In the genomic region with DNA sequence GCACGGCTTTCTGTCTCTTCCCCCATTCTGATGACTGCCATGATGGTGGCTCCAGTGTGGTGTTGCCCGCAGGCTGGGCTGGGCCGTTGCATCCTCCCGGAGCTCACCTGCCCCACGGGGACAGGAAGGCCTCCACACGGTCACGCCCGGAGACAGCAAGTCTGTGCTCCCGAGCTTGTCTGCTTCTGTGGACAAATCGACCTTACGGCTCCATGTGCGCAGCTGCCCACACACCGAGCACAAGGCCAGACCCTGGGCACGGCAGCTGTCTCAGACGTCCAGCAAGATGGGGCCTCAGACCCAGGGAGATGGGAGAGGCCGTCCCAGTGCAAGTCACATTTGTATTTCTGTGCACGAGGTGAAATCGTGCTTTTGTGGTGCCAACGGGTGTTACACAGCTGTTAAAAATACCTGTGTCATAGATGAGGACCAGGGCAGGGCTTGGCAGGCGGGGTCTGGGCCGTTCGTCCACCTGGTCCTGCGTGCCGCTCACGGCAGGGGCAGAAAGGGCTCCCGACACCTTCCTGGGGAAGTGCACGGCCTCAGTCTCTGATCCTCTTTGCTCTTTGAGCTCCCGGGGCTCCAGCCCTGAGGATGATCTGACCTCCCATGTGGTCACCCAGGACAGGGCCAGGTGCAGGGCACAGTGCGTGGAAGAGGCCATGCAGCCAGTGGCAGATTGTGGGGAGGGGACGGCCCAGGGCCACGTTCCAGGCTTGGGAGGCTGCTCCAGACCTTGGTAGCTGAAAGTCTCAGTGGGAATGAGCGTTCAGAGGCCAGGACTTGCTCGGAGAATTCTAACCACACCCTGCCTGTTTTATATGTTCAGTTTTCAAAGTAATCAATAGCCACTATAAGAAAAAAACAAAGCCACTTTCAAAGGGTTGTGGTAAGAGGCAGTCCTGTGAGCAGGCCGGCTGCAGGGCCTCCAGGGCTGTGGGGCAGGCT, we compare ENCODE assay signal across 14 cellular contexts. TPM values are rescaled to one million over a fixed set of nuclear protein-coding genes. Genes with fewer than 3 reads are reported as not detected.
A peak's percentile ranks its signal among the peaks of the same experiment; 100 is the strongest.
DNase-seq lines count a peak whose midpoint lies in the region; ATAC-seq and TF ChIP-seq lines count a peak whose summit lies in the region.
"Had no signal": no experiment of that assay in that cellular context is flagged by ENCODE, and none has a peak within 500 bp of the region (broad histone marks: within the 10 kb centered on the region; RNA-seq: fewer than 3 reads in every experiment).

No MANE protein-coding gene starts in this region.

- H3K9me3 Mint-ChIP-seq in natural killer cell treated with Interleukin-12 subunit alpha and Interleukin-12 subunit beta and Interleukin-15 and Interleukin-18, amount 100 ng/mL, for 72 hours: no peaks in the 10 kb centered on the region
- no peaks in the 10 kb centered on the region for H3K9me3 Mint-ChIP-seq in natural killer cell
- no peaks in the 10 kb centered on the region for H3K9me3 Mint-ChIP-seq in nephron progenitor cell
- H3K9me3 Mint-ChIP-seq in Calu3 (ENCODE audit: low read depth, unreplicated experiment): no peaks in the 10 kb centered on the region
- H3K9me3 Mint-ChIP-seq: effector memory CD8-positive, alpha-beta T cell; HFFc6 had no signal

- intact Hi-C loops in natural killer cell (cut with micrococcal nuclease): no loop called here
- intact Hi-C loops in esophagus muscularis mucosa (cut with DNase I): no loop called here
- intact Hi-C loops in uterus (cut with DNase I; ENCODE audit: low total_unique reads): no loop called here
- intact Hi-C loops in Calu3 (cut with micrococcal nuclease; ENCODE audit: unreplicated experiment): no loop called here

- 74% methylated on average over 13 of the region's 34 CpGs for WGBS in esophagus muscularis mucosa

- TF ChIP-seq CTCF in natural killer cell (IDR thresholded peaks at IDR 0.05) (no peak), esophagus muscularis mucosa (IDR thresholded peaks at IDR 0.05) (no peak), nephron progenitor cell (IDR thresholded peaks at IDR 0.05) (no peak), uterus (IDR thresholded peaks at IDR 0.05) (no peak), Calu3 (IDR thresholded peaks at IDR 0.05; ENCODE audit: unreplicated experiment) (no peak)

- H3K27me3 ChIP-seq in esophagus muscularis mucosa (no peaks in the 10 kb centered on the region), uterus (no peaks in the 10 kb centered on the region)
- H3K27me3 ChIP-seq: body of pancreas had no signal

- ATAC-seq in natural killer cell treated with Interleukin-12 subunit alpha and Interleukin-12 subunit beta and Interleukin-15 and Interleukin-18, amount 100 ng/mL, for 72 hours: no peak
- ATAC-seq in natural killer cell (no peak), HG02840 (IDR thresholded peaks at IDR 0.05; ENCODE audit: low FRiP score, unreplicated experiment) (no peak), HG02588 (IDR thresholded peaks at IDR 0.05; ENCODE audit: unreplicated experiment) (no peak)
- ATAC-seq: body of pancreas; effector memory CD8-positive, alpha-beta T cell had no signal

- DNase-seq in natural killer cell treated with Interleukin-12 subunit alpha and Interleukin-12 subunit beta and Interleukin-15 and Interleukin-18, amount 100 ng/mL, for 72 hours (ENCODE audit: low spot score): peak; percentile 57
- DNase-seq in natural killer cell (no peak), esophagus muscularis mucosa (ENCODE audit: extremely low spot score) (no peak), nephron progenitor cell (peak; percentile 1), uterus (peak; percentile 19 to 21), Calu3 (no peak)
- DNase-seq: effector memory CD8-positive, alpha-beta T cell; HFFc6; NCI-H1436 treated with DMSO at 0.1 percent for 48 hours; NCI-H69 had no signal

- no peak for TF ChIP-seq EP300 in esophagus muscularis mucosa (IDR thresholded peaks at IDR 0.05)

- no peaks in the 10 kb centered on the region for H3K27me3 Mint-ChIP-seq in natural killer cell treated with Interleukin-12 subunit alpha and Interleukin-12 subunit beta and Interleukin-15 and Interleukin-18, amount 100 ng/mL, for 72 hours
- H3K27me3 Mint-ChIP-seq in natural killer cell (ENCODE audit: low read depth in 2 of 2): no peaks in the 10 kb centered on the region
- no peaks in the 10 kb centered on the region for H3K27me3 Mint-ChIP-seq in nephron progenitor cell (ENCODE audit: low read depth, poor library complexity)
- no peaks in the 10 kb centered on the region for H3K27me3 Mint-ChIP-seq in Calu3 (ENCODE audit: unreplicated experiment)
- H3K27me3 Mint-ChIP-seq: effector memory CD8-positive, alpha-beta T cell had no signal

- H3K9me3 ChIP-seq in esophagus muscularis mucosa (no peaks in the 10 kb centered on the region), uterus (no peaks in the 10 kb centered on the region)
- H3K9me3 ChIP-seq: body of pancreas had no signal

- CTCF ChIA-PET in Calu3 (lab: Charles Lee): no interaction called here

- peak overlapping the region; percentile 79 to 85 (median 81) for H3K27ac ChIP-seq in esophagus muscularis mucosa (replicated peaks in 1 of 4)
- H3K27ac ChIP-seq in uterus: peak overlapping the region; percentile 77 to 78
- H3K27ac ChIP-seq: body of pancreas, C4-2B had no signal

- H3K36me3 ChIP-seq in esophagus muscularis mucosa: peaks cover 78 to 98% (median 96%) of the 10 kb centered on the region in 4 donors
- no peaks in the 10 kb centered on the region for H3K36me3 ChIP-seq in uterus

- H3K4me1 ChIP-seq in esophagus muscularis mucosa (peaks cover 3 to 90% (median 82%) of the 10 kb centered on the region in 4 donors), uterus (no peaks in the 10 kb centered on the region)
- H3K4me1 ChIP-seq: body of pancreas had no signal

- no peaks in the 10 kb centered on the region for H3K36me3 Mint-ChIP-seq in natural killer cell treated with Interleukin-12 subunit alpha and Interleukin-12 subunit beta and Interleukin-15 and Interleukin-18, amount 100 ng/mL, for 72 hours
- H3K36me3 Mint-ChIP-seq in natural killer cell (no peaks in the 10 kb centered on the region), nephron progenitor cell (ENCODE audit: low read depth) (peaks cover 15% of the 10 kb centered on the region), Calu3 (ENCODE audit: insufficient read depth, unreplicated experiment) (no peaks in the 10 kb centered on the region)

- no peak for TF ChIP-seq POLR2A in esophagus muscularis mucosa (IDR thresholded peaks at IDR 0.05; ENCODE audit: low read depth)
- no peak for TF ChIP-seq POLR2A in uterus (IDR thresholded peaks at IDR 0.05)

- no peak overlapping the region for H3K27ac Mint-ChIP-seq in natural killer cell treated with Interleukin-12 subunit alpha and Interleukin-12 subunit beta and Interleukin-15 and Interleukin-18, amount 100 ng/mL, for 72 hours
- H3K27ac Mint-ChIP-seq in natural killer cell: no peak overlapping the region
- no peak overlapping the region for H3K27ac Mint-ChIP-seq in nephron progenitor cell
- no peak overlapping the region for H3K27ac Mint-ChIP-seq in Calu3 (ENCODE audit: unreplicated experiment)
- H3K27ac Mint-ChIP-seq: effector memory CD8-positive, alpha-beta T cell; HFFc6 had no signal

- H3K4me1 Mint-ChIP-seq in natural killer cell treated with Interleukin-12 subunit alpha and Interleukin-12 subunit beta and Interleukin-15 and Interleukin-18, amount 100 ng/mL, for 72 hours (ENCODE audit: low read depth in 2 of 2): no peaks in the 10 kb centered on the region
- H3K4me1 Mint-ChIP-seq in natural killer cell (no peaks in the 10 kb centered on the region), nephron progenitor cell (peaks cover 11% of the 10 kb centered on the region), Calu3 (ENCODE audit: low read depth, unreplicated experiment) (no peaks in the 10 kb centered on the region)

- no TSS peak for BruUV-seq in Calu3 (replicated peaks; lab: Mats Ljungman, UMichigan)

- H3K4me3 ChIP-seq in esophagus muscularis mucosa (no peak overlapping the region), uterus (no peak overlapping the region)
- H3K4me3 ChIP-seq: body of pancreas had no signal

- no peak overlapping the region for H3K4me3 Mint-ChIP-seq in natural killer cell treated with Interleukin-12 subunit alpha and Interleukin-12 subunit beta and Interleukin-15 and Interleukin-18, amount 100 ng/mL, for 72 hours
- H3K4me3 Mint-ChIP-seq in natural killer cell (no peak overlapping the region), nephron progenitor cell (no peak overlapping the region), Calu3 (ENCODE audit: low read depth, unreplicated experiment) (no peak overlapping the region)
- H3K4me3 Mint-ChIP-seq: effector memory CD8-positive, alpha-beta T cell; HFFc6 had no signal

RNA-seq across cellular contexts. Expression of a gene that starts 13.4 kb away (rescaled TPM):
- not detected for total RNA-seq in natural killer cell treated with Interleukin-12 subunit alpha and Interleukin-12 subunit beta and Interleukin-15 and Interleukin-18, amount 100 ng/mL, for 72 hours
- total RNA-seq in natural killer cell: 1 to 10 TPM; 1.0 to 5.2 (median 2.5) TPM
- 1,000 to 10,000 TPM in 2 of 4 donors, 100 to 1,000 TPM in 2; 646 to 1,432 (median 1,078) TPM for total RNA-seq in esophagus muscularis mucosa
- 1,000 to 10,000 TPM in 1 of 4 donors, 100 to 1,000 TPM in 3; 621 to 1,160 (median 804) TPM for total RNA-seq in uterus
- 17.8 and 18.5 TPM in 2 replicates for total RNA-seq in Calu3 (2022)

Comparison
In these comparisons a context has a peak if more than half of its experiments do, and no peak if none do; other contexts are left out.
1. DNase-seq: peak in natural killer cell treated with Interleukin-12 subunit alpha and Interleukin-12 subunit beta and Interleukin-15 and Interleukin-18, amount 100 ng/mL, for 72 hours (single experiment), nephron progenitor cell (single experiment) and uterus (2 of 2); none in natural killer cell (single experiment), esophagus muscularis mucosa (single experiment) and Calu3 (single experiment).
2. RNA of a gene that starts 13.4 kb away (total RNA-seq): 646 to 1,432 TPM in esophagus muscularis mucosa and 621 to 1,160 TPM in uterus; 17.8 to 18.5 TPM in Calu3, 1.0 to 5.2 TPM in natural killer cell and not detected in natural killer cell treated with Interleukin-12 subunit alpha and Interleukin-12 subunit beta and Interleukin-15 and Interleukin-18, amount 100 ng/mL, for 72 hours; every median in the first group is over 10 times any median in the second.